In genomic region chr17:43212641-43213490, GRCh38 we compare ENCODE assay signal across 8 cellular contexts.
DNase-seq lines count a peak whose midpoint lies in the region; ATAC-seq and TF ChIP-seq lines count a peak whose summit lies in the region.

No MANE protein-coding gene starts in this region.

- POLR2A ChIA-PET in RWPE1 (lab: Yijun Ruan, JAX; ENCODE audit: low non-redundant PET), result no interaction called here

- TF ChIP-seq CTCF in RWPE1 (conservative IDR thresholded peaks at IDR 0.05; ENCODE audit: low read depth) (no peak), fibroblast of pulmonary artery (IDR thresholded peaks at IDR 0.05; ENCODE audit: low read length, missing control alignments) (no peak)

- H3K27ac ChIP-seq in RWPE1, result peak overlapping the region; percentile 83

- H3K4me3 ChIP-seq in fibroblast of pulmonary artery (replicated peaks; ENCODE audit: low read depth, low read length), result peak overlapping the region; percentile 68
- peak overlapping the region; percentile 76 for H3K4me3 ChIP-seq in skeletal muscle cell (ENCODE audit: low read depth, low read length)

- CTCF ChIA-PET in RWPE1 (lab: Yijun Ruan, JAX), result interaction anchor here (1.4 kb wide), 1 partner anchor 97 kb away, joined by 7 read pairs; no protein-coding TSS in a partner anchor

- DNase-seq in RWPE1 (ENCODE audit: low spot score) (no peak), fibroblast of pulmonary artery (ENCODE audit: low read depth) (no peak), skeletal muscle cell (ENCODE audit: low read depth) (no peak), NCI-H128 (lab: John Stamatoyannopoulos, UW; ENCODE audit: unreplicated experiment) (no peak), GM19238 (ENCODE audit: insufficient read length, low spot score) (no peak), NCI-H1092 treated with DMSO at 0.1 percent for 48 hours (lab: John Stamatoyannopoulos, UW) (no peak)

- ATAC-seq in GM19395 (IDR thresholded peaks at IDR 0.05; ENCODE audit: unreplicated experiment) (peak; percentile 32), GM21423 (IDR thresholded peaks at IDR 0.05; ENCODE audit: unreplicated experiment) (no peak)
